20 cellular contexts compared by ENCODE assay signal in the genomic region with DNA sequence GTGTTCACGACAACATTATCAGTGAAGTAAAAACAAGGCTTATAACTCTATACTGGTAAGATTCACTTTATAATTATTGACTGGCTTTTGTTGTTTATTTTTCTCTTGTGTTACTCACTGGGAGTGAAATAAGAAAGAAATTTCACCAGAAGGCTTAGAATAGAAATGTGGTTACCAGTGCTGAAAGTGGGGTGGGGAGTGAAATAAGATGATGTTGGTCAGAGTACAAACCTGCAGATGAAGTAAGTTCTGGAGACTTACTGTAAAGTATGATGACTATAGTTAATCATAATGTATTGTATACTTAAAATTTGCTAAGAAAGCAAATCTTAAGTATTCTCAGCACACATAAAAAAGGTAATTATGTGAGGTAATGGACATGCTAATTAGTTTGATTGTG.
DNase-seq lines count a peak whose midpoint lies in the region; TF ChIP-seq lines count a peak whose summit lies in the region.
"Had no signal": no experiment of that assay in that cellular context is flagged by ENCODE, and none has a peak within 500 bp of the region (broad histone marks: within the 10 kb centered on the region; RNA-seq: fewer than 3 reads in every experiment).

No MANE protein-coding gene starts in this region.

- DNase-seq in H4 (ENCODE audit: low spot score) (peak; percentile 6), amniotic epithelial cell (ENCODE audit: low read depth) (peak; percentile 20), fibroblast of peridontal ligament (ENCODE audit: extremely low read depth) (peak; percentile 18), tibial artery (no peak), KG1 (lab: John Stamatoyannopoulos, UW) (no peak)
- no peak for DNase-seq in activated effector memory CD4-positive, alpha-beta T cell treated with anti-CD3 and anti-CD28 coated beads, Interleukin-2, amount 50 U/mL, for 16 hours
- DNase-seq: Caco-2; CD4-positive, CD25-positive, alpha-beta regulatory T cell; CD8-positive, alpha-beta T cell; DMS153; DMS79; EL; GDM1; H7; HCEC 1CT had no signal

- no peak overlapping the region for H3K27ac ChIP-seq in tibial artery
- H3K27ac ChIP-seq: 22Rv1, BLaER1, C4-2B had no signal

- no peak for TF ChIP-seq CTCF in tibial artery (IDR thresholded peaks at IDR 0.05)

- no peaks in the 10 kb centered on the region for H3K36me3 ChIP-seq in tibial artery
- H3K36me3 ChIP-seq: BLaER1 had no signal

- no peaks in the 10 kb centered on the region for H3K9me3 ChIP-seq in tibial artery
- H3K9me3 ChIP-seq: BLaER1, Caco-2 had no signal

- H3K27me3 ChIP-seq in tibial artery = no peaks in the 10 kb centered on the region
- H3K27me3 ChIP-seq: BLaER1 had no signal

- no peak overlapping the region for H3K4me3 ChIP-seq in tibial artery
- H3K4me3 ChIP-seq: BLaER1, GM12878, GM23338 had no signal

- H3K4me1 ChIP-seq in tibial artery = no peaks in the 10 kb centered on the region
- H3K4me1 ChIP-seq: BLaER1, Caco-2 had no signal

- intact Hi-C loops in tibial artery (cut with DNase I; ENCODE audit: low total_unique reads) = no loop called here

Comparison
In these comparisons a context has a peak if more than half of its experiments do, and no peak if none do; other contexts are left out.
1. DNase-seq: peak in H4 (single experiment), amniotic epithelial cell (single experiment) and fibroblast of peridontal ligament (single experiment); none in activated effector memory CD4-positive, alpha-beta T cell treated with anti-CD3 and anti-CD28 coated beads, Interleukin-2, amount 50 U/mL, for 16 hours (single experiment), tibial artery (0 of 2) and KG1 (single experiment).